In the genomic region with DNA sequence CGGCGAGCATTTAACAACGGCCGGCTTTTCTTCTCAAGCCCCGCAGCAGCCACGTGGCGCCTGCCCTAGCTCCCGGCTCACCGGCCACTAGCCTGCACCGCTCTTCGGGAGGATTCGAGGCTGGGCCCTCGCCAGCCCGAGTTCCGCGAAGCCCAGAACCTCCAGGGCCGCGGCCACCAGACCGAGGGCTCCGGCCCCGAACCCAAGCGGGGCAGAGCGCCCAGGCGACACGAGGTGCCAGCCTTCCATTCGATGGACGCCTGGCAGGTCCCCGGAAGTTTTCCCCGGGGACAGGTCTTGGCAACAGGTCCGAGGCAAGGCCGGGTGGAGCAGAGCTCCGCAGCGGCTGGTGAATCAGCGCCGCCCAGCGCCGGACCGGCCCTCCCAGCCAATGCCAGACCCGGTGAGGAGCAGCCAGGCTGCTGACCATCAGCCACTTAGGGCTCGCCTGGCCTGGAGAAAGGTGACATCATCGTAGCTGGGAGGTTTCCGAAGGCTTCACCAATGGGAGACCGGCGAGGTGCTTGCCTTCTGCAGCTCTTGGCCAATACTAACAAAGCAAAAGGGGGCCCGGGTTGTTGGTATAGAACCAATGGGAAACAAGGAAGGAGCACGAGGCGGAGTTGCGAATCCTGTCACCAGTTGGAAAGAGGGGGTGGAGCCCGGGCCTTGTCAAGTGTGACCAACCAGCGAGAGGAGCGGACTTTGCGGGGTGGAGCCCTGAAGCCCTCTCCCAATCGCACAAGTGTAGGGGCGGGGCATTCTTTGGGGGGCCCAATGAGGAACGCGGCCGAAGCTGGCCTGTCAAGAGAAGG, we compare ENCODE assay signal across 1 cellular context.
TF ChIP-seq lines count a peak whose summit lies in the region.

No MANE protein-coding gene starts in this region.

TF ChIP-seq in HepG2, 621 proteins besides CTCF, POLR2A, EP300 and RAD21 (continued from another document and continues in another):
- TF ChIP-seq ZNF746 (CRISPR knock-in tag; IDR thresholded peaks at IDR 0.05) (peak; percentile 90), MIER2 (CRISPR knock-in tag; IDR thresholded peaks at IDR 0.05) (no peak), ZNF720 (CRISPR knock-in tag; IDR thresholded peaks at IDR 0.05) (0 out of 2 replicates have a peak, but pooled peaks have one; percentile 72), ARNTL (CRISPR knock-in tag; IDR thresholded peaks at IDR 0.05) (peak; percentile 77; the same call in 1 of the 2 replicates), ZBTB10 (CRISPR knock-in tag; IDR thresholded peaks at IDR 0.05; ENCODE audit: borderline replicate concordance) (peak; percentile 80; the same call in 1 of the 2 replicates), ZNF460 (CRISPR knock-in tag; IDR thresholded peaks at IDR 0.05; ENCODE audit: borderline replicate concordance) (no peak; the same call in 1 of the 2 replicates), CENPT (CRISPR knock-in tag; IDR thresholded peaks at IDR 0.05; ENCODE audit: low read depth) (peak; percentile 93; the same call in 1 of the 2 replicates), MIER3 (CRISPR knock-in tag; IDR thresholded peaks at IDR 0.05; ENCODE audit: borderline replicate concordance) (peak; percentile 57; the same call in 1 of the 2 replicates), ZNF549 (CRISPR knock-in tag; IDR thresholded peaks at IDR 0.05) (0 out of 2 replicates have a peak, but pooled peaks have one; percentile 32), KLF15 (CRISPR knock-in tag; IDR thresholded peaks at IDR 0.05; ENCODE audit: borderline replicate concordance) (peak; percentile 66; the same call in 1 of the 2 replicates), NFIC (IDR thresholded peaks at IDR 0.05; ENCODE audit: low read length) (no peak), TOPORS (CRISPR knock-in tag; IDR thresholded peaks at IDR 0.05) (0 out of 2 replicates have a peak, but pooled peaks have one; percentile 15), BRF2 (CRISPR knock-in tag; IDR thresholded peaks at IDR 0.05) (peak; percentile 65; the same call in 1 of the 2 replicates), HMG20A (CRISPR knock-in tag; IDR thresholded peaks at IDR 0.05; ENCODE audit: borderline replicate concordance) (no peak; the same call in 1 of the 2 replicates), HOXA5 (CRISPR knock-in tag; IDR thresholded peaks at IDR 0.05) (peak; percentile 97), GTF2F1 (IDR thresholded peaks at IDR 0.05; ENCODE audit: low read length) (0 out of 2 replicates have a peak, but pooled peaks have one; percentile 31), HNRNPK (IDR thresholded peaks at IDR 0.05; ENCODE audit: low read depth, low read length, poor library complexity, severe bottlenecking) (no peak), PATZ1 (CRISPR knock-in tag; IDR thresholded peaks at IDR 0.05) (no peak), SP140L (CRISPR knock-in tag; IDR thresholded peaks at IDR 0.05; ENCODE audit: borderline replicate concordance) (0 out of 2 replicates have a peak, but pooled peaks have one; percentile 32), XRCC5 (optimal IDR thresholded peaks at IDR 0.05; ENCODE audit: low read length) (peak; percentile 63), ZNF264 (CRISPR knock-in tag; IDR thresholded peaks at IDR 0.05) (no peak), ZNF253 (CRISPR knock-in tag; IDR thresholded peaks at IDR 0.05; ENCODE audit: borderline replicate concordance) (peak; percentile 95; the same call in 1 of the 2 replicates), ZNF691 (CRISPR knock-in tag; IDR thresholded peaks at IDR 0.05; ENCODE audit: borderline replicate concordance, low read depth) (no peak; the same call in 1 of the 2 replicates), ZMAT3 (CRISPR knock-in tag; conservative IDR thresholded peaks at IDR 0.05) (peak; percentile 87), ZNF543 (CRISPR knock-in tag; IDR thresholded peaks at IDR 0.05) (peak; percentile 93), MYC (CRISPR knock-in tag; IDR thresholded peaks at IDR 0.05; ENCODE audit: borderline replicate concordance) (peak; percentile 99), FLYWCH1 (CRISPR knock-in tag; IDR thresholded peaks at IDR 0.05) (no peak), ARNT2 (CRISPR knock-in tag; IDR thresholded peaks at IDR 0.05; ENCODE audit: low read depth) (peak; percentile 96), ZNF225 (CRISPR knock-in tag; IDR thresholded peaks at IDR 0.05) (peak; percentile 93), TBX2 (CRISPR knock-in tag; IDR thresholded peaks at IDR 0.05; ENCODE audit: borderline replicate concordance) (peak; percentile 94), NAIF1 (CRISPR knock-in tag; IDR thresholded peaks at IDR 0.05; ENCODE audit: borderline replicate concordance) (peak; percentile 95), ZNF333 (CRISPR knock-in tag; IDR thresholded peaks at IDR 0.05; ENCODE audit: borderline replicate concordance) (peak; percentile 63; the same call in 1 of the 2 replicates), ZSCAN20 (CRISPR knock-in tag; IDR thresholded peaks at IDR 0.05; ENCODE audit: borderline replicate concordance) (no peak; the same call in 1 of the 2 replicates), ZNF547 (CRISPR knock-in tag; IDR thresholded peaks at IDR 0.05) (peak; percentile 85), KAT8 (CRISPR knock-in tag; IDR thresholded peaks at IDR 0.05) (peak; percentile 92), NONO (IDR thresholded peaks at IDR 0.05) (no peak), NONO (CRISPR knock-in tag; conservative IDR thresholded peaks at IDR 0.05) (peak; percentile 95), ZNF143 (CRISPR knock-in tag; IDR thresholded peaks at IDR 0.05) (peak; percentile 52; the same call in 1 of the 2 replicates), SKI (IDR thresholded peaks at IDR 0.05; ENCODE audit: partially characterized antibody) (peak; percentile 24), ATF1 (CRISPR knock-in tag; IDR thresholded peaks at IDR 0.05) (peak; percentile 90), BCL6 (CRISPR knock-in tag; IDR thresholded peaks at IDR 0.05) (peak; percentile 76), ZNF496 (CRISPR knock-in tag; IDR thresholded peaks at IDR 0.05; ENCODE audit: insufficient replicate concordance) (no peak)
- TF ChIP-seq, protein P1, sequence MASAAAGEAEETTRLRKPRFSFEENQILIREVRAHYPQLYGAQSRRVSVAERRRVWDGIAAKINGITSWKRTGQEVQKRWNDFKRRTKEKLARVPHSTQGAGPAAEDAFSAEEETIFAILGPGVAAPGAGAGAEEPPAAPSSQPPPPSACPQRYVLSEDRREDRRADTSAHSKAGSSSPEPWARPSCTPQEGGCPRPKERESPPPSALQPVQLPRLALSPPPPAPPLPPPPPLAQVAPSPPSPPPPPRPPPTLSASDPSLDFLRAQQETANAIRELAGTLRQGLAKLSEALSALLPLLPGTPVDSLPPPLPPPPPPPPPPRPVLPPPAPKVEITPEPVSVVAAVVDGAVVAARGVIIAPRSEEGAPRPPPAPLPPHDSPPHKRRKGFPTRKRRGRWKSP (CRISPR knock-in tag; IDR thresholded peaks at IDR 0.05) = peak; percentile 86
- TF ChIP-seq, protein P2, sequence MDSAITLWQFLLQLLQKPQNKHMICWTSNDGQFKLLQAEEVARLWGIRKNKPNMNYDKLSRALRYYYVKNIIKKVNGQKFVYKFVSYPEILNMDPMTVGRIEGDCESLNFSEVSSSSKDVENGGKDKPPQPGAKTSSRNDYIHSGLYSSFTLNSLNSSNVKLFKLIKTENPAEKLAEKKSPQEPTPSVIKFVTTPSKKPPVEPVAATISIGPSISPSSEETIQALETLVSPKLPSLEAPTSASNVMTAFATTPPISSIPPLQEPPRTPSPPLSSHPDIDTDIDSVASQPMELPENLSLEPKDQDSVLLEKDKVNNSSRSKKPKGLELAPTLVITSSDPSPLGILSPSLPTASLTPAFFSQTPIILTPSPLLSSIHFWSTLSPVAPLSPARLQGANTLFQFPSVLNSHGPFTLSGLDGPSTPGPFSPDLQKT (CRISPR knock-in tag; IDR thresholded peaks at IDR 0.05; ENCODE audit: borderline replicate concordance) = no peak
- TF ChIP-seq, protein P3, sequence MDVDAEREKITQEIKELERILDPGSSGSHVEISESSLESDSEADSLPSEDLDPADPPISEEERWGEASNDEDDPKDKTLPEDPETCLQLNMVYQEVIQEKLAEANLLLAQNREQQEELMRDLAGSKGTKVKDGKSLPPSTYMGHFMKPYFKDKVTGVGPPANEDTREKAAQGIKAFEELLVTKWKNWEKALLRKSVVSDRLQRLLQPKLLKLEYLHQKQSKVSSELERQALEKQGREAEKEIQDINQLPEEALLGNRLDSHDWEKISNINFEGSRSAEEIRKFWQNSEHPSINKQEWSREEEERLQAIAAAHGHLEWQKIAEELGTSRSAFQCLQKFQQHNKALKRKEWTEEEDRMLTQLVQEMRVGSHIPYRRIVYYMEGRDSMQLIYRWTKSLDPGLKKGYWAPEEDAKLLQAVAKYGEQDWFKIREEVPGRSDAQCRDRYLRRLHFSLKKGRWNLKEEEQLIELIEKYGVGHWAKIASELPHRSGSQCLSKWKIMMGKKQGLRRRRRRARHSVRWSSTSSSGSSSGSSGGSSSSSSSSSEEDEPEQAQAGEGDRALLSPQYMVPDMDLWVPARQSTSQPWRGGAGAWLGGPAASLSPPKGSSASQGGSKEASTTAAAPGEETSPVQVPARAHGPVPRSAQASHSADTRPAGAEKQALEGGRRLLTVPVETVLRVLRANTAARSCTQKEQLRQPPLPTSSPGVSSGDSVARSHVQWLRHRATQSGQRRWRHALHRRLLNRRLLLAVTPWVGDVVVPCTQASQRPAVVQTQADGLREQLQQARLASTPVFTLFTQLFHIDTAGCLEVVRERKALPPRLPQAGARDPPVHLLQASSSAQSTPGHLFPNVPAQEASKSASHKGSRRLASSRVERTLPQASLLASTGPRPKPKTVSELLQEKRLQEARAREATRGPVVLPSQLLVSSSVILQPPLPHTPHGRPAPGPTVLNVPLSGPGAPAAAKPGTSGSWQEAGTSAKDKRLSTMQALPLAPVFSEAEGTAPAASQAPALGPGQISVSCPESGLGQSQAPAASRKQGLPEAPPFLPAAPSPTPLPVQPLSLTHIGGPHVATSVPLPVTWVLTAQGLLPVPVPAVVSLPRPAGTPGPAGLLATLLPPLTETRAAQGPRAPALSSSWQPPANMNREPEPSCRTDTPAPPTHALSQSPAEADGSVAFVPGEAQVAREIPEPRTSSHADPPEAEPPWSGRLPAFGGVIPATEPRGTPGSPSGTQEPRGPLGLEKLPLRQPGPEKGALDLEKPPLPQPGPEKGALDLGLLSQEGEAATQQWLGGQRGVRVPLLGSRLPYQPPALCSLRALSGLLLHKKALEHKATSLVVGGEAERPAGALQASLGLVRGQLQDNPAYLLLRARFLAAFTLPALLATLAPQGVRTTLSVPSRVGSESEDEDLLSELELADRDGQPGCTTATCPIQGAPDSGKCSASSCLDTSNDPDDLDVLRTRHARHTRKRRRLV (CRISPR knock-in tag; IDR thresholded peaks at IDR 0.05) = no peak
- TF ChIP-seq, protein P4, sequence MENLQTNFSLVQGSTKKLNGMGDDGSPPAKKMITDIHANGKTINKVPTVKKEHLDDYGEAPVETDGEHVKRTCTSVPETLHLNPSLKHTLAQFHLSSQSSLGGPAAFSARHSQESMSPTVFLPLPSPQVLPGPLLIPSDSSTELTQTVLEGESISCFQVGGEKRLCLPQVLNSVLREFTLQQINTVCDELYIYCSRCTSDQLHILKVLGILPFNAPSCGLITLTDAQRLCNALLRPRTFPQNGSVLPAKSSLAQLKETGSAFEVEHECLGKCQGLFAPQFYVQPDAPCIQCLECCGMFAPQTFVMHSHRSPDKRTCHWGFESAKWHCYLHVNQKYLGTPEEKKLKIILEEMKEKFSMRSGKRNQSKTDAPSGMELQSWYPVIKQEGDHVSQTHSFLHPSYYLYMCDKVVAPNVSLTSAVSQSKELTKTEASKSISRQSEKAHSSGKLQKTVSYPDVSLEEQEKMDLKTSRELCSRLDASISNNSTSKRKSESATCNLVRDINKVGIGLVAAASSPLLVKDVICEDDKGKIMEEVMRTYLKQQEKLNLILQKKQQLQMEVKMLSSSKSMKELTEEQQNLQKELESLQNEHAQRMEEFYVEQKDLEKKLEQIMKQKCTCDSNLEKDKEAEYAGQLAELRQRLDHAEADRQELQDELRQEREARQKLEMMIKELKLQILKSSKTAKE (CRISPR knock-in tag; IDR thresholded peaks at IDR 0.05; ENCODE audit: borderline replicate concordance) = peak; percentile 62; the same call in 1 of the 2 replicates
